Comparison of ENCODE assay signal across 8 cellular contexts in genomic region chrX:140918398-140919043, GRCh38.
DNase-seq lines count a peak whose midpoint lies in the region; ATAC-seq and TF ChIP-seq lines count a peak whose summit lies in the region.

No MANE protein-coding gene starts in this region.

- no peak overlapping the region for H3K56ac ChIP-seq in IMR-90 (ENCODE audit: extremely low read depth, insufficient read depth, low read length)

- H4K20me1 ChIP-seq in IMR-90 (ENCODE audit: insufficient read depth, low read length) = no peaks in the 10 kb centered on the region

- H3K9ac ChIP-seq in IMR-90 (ENCODE audit: low read depth, low read length) = no peak overlapping the region

- no peaks in the 10 kb centered on the region for H3K79me1 ChIP-seq in IMR-90 (ENCODE audit: low read depth in 1 of 2, low read length in 2 of 2)

- H4K8ac ChIP-seq in IMR-90 (ENCODE audit: low read depth in 2 of 2, low read length in 2 of 2) = no peak overlapping the region

- DNase-seq in heart right ventricle (peak in 1 of 2 donors; percentile 4), right atrium auricular region (ENCODE audit: low spot score) (no peak), IMR-90 (peak; percentile 54), SJCRH30 (peak; percentile 21 to 62), MCF 10A (ENCODE audit: unreplicated experiment) (peak; percentile 73), left lobe of liver (ENCODE audit: low spot score) (peak; percentile 45), testis (peak; percentile 41)

- no peak overlapping the region for H2BK15ac ChIP-seq in IMR-90 (ENCODE audit: low read depth, low read length)

- no peak overlapping the region for H3K23ac ChIP-seq in IMR-90 (ENCODE audit: low read depth, low read length)

- H3K4me1 Mint-ChIP-seq in MCF 10A (ENCODE audit: insufficient read depth, unreplicated experiment) = peaks cover 7% of the 10 kb centered on the region

- CTCF ChIA-PET in IMR-90 (lab: Yijun Ruan, JAX) = interaction anchor here (0.5 to 1.4 kb wide), 9 partner anchors 7 to 868 kb away, joined by 3 to 8 read pairs (median 4); no protein-coding TSS in a partner anchor
- CTCF ChIA-PET in MCF 10A (lab: Yijun Ruan, JAX) = interaction anchor here (0.6 to 7.9 kb wide), 40 partner anchors 8 to 1413 kb away, joined by 3 to 138 read pairs (median 4); no protein-coding TSS in a partner anchor

- TF ChIP-seq RAD21 in IMR-90 (IDR thresholded peaks at IDR 0.05; ENCODE audit: low read length) = peak; percentile 58

- POLR2A ChIA-PET in IMR-90 (lab: Charles Lee; ENCODE audit: unreplicated experiment) = interaction anchor here (0.6 kb wide), 1 partner anchor 359 kb away, joined by 3 read pairs; no protein-coding TSS in a partner anchor
- POLR2A ChIA-PET in MCF 10A (lab: Yijun Ruan, JAX) = interaction anchor here (0.9 kb wide), 1 partner anchor 360 kb away, joined by 3 read pairs; no protein-coding TSS in a partner anchor

- in situ Hi-C loops in IMR-90 (cut with MboI; ENCODE audit: low sequenced_read_pairs) = loop anchor here (25.0 kb wide), 1 partner anchor 369 kb away; no protein-coding TSS in a partner anchor

- no peaks in the 10 kb centered on the region for H3K27me3 Mint-ChIP-seq in MCF 10A (ENCODE audit: insufficient read depth, unreplicated experiment)

- H2BK20ac ChIP-seq in IMR-90 (ENCODE audit: low read depth, low read length) = no peak overlapping the region

- no peak overlapping the region for H3K4me3 ChIP-seq in heart right ventricle
- no peak overlapping the region for H3K4me3 ChIP-seq in right atrium auricular region
- no peak overlapping the region for H3K4me3 ChIP-seq in IMR-90 (ENCODE audit: insufficient read depth, low read depth, low read length)
- no peak overlapping the region for H3K4me3 ChIP-seq in SJCRH30
- no peak overlapping the region for H3K4me3 ChIP-seq in testis

- H3K4ac ChIP-seq in IMR-90 (ENCODE audit: low read depth, low read length) = no peak overlapping the region

- no peaks in the 10 kb centered on the region for H3K9me3 Mint-ChIP-seq in MCF 10A (ENCODE audit: unreplicated experiment)

- no peak overlapping the region for H3K27ac ChIP-seq in heart right ventricle
- H3K27ac ChIP-seq in right atrium auricular region = no peak overlapping the region
- no peak overlapping the region for H3K27ac ChIP-seq in IMR-90 (ENCODE audit: insufficient read depth, low read length)
- H3K27ac ChIP-seq in SJCRH30 = no peak overlapping the region
- H3K27ac ChIP-seq in testis = no peak overlapping the region

- no peak overlapping the region for H3K4me3 Mint-ChIP-seq in MCF 10A (ENCODE audit: unreplicated experiment)

- no peak overlapping the region for H2AK5ac ChIP-seq in IMR-90 (ENCODE audit: low read depth, low read length)

- intact Hi-C loops in heart right ventricle (cut with DNase I) = loop anchor here in 1 of 10 donors (5.0 kb wide), 1 partner anchor 359 kb away; no protein-coding TSS in a partner anchor
- intact Hi-C loops in IMR-90 (cut with micrococcal nuclease) = loop anchor here (1.0 to 10.0 kb wide), 4 partner anchors 56 to 1169 kb away; no protein-coding TSS in a partner anchor
- intact Hi-C loops in MCF 10A (cut with micrococcal nuclease) = loop anchor here (1.0 to 2.0 kb wide), 4 partner anchors 152 to 1171 kb away; no protein-coding TSS in a partner anchor
- intact Hi-C loops in testis (cut with DNase I; ENCODE audit: low total_unique reads) = no loop called here

- no peaks in the 10 kb centered on the region for H3K36me3 Mint-ChIP-seq in MCF 10A (ENCODE audit: insufficient read depth, unreplicated experiment)

- H3K27ac Mint-ChIP-seq in MCF 10A (ENCODE audit: low read depth, unreplicated experiment) = peak overlapping the region; percentile 41

- WGBS in heart right ventricle, 2 donors = 32 to 33% methylated on average over 14 of the region's 14 CpGs
- 100% methylated on average over 1 of the region's 14 CpGs; no CpG with 5 or more reads in 1 of the 2 experiments for WGBS in IMR-90 (ENCODE audit: extremely low coverage in 2 of 2, insufficient read length in 1 of 2), 2 experiments
- 34 to 37% methylated on average over 14 of the region's 14 CpGs for WGBS in testis, 2 donors

- H4K5ac ChIP-seq in IMR-90 (ENCODE audit: low read depth, low read length) = no peak overlapping the region

- dilution Hi-C loops in IMR-90 (cut with HindIII; ENCODE audit: low sequenced_read_pairs, unreplicated experiment) = no loop called here

- H3K9me3 ChIP-seq in heart right ventricle (no peaks in the 10 kb centered on the region), right atrium auricular region (no peaks in the 10 kb centered on the region), IMR-90 (ENCODE audit: control insufficient read depth, insufficient read depth, low read length) (no peaks in the 10 kb centered on the region), SJCRH30 (replicated peaks) (no peaks in the 10 kb centered on the region), testis (no peaks in the 10 kb centered on the region)

- H4K91ac ChIP-seq in IMR-90 (ENCODE audit: insufficient read depth, low read depth, low read length) = no peak overlapping the region

- TF ChIP-seq CTCF in heart right ventricle (IDR thresholded peaks at IDR 0.05) = peak in 7 of 9 donors; percentile 41 to 56 (median 46)
- peak in 1 of 2 donors; percentile 64 for TF ChIP-seq CTCF in right atrium auricular region (IDR thresholded peaks at IDR 0.05)
- peak; percentile 92 for TF ChIP-seq CTCF in IMR-90 (conservative IDR thresholded peaks at IDR 0.05; ENCODE audit: low read depth, low read length)
- peak; percentile 91 for TF ChIP-seq CTCF in MCF 10A (IDR thresholded peaks at IDR 0.05; ENCODE audit: unreplicated experiment)
- TF ChIP-seq CTCF in testis (IDR thresholded peaks at IDR 0.05) = peak in 2 of 3 experiments; percentile 31 to 53

- no peaks in the 10 kb centered on the region for H3K4me1 ChIP-seq in heart right ventricle
- no peaks in the 10 kb centered on the region for H3K4me1 ChIP-seq in right atrium auricular region
- H3K4me1 ChIP-seq in IMR-90 (ENCODE audit: control insufficient read depth, insufficient read depth, low read length) = no peaks in the 10 kb centered on the region
- H3K4me1 ChIP-seq in SJCRH30 = no peaks in the 10 kb centered on the region
- no peaks in the 10 kb centered on the region for H3K4me1 ChIP-seq in testis

- H3K9me1 ChIP-seq in IMR-90 (ENCODE audit: insufficient read depth, low read length) = no peaks in the 10 kb centered on the region

- no peak overlapping the region for H2AK9ac ChIP-seq in IMR-90 (replicated peaks; ENCODE audit: low read depth, low read length, poor library complexity)

- no peaks in the 10 kb centered on the region for H3K36me3 ChIP-seq in heart right ventricle
- no peaks in the 10 kb centered on the region for H3K36me3 ChIP-seq in right atrium auricular region
- no peaks in the 10 kb centered on the region for H3K36me3 ChIP-seq in IMR-90 (ENCODE audit: control insufficient read depth, insufficient read depth, low read length)
- H3K36me3 ChIP-seq in SJCRH30 = no peaks in the 10 kb centered on the region
- H3K36me3 ChIP-seq in testis (ENCODE audit: low read depth, missing control alignments) = no peaks in the 10 kb centered on the region

- H2BK120ac ChIP-seq in IMR-90 (ENCODE audit: low read depth, low read length) = no peak overlapping the region

- no peak overlapping the region for H2BK5ac ChIP-seq in IMR-90 (ENCODE audit: low read depth, low read length, poor library complexity, severe bottlenecking)

- ATAC-seq in heart right ventricle (no peak), GM21825 (IDR thresholded peaks at IDR 0.05; ENCODE audit: unreplicated experiment) (peak; percentile 97), IMR-90 (ENCODE audit: low read depth) (peak; percentile 67), left lobe of liver (peak; percentile 91)

- H3K14ac ChIP-seq in IMR-90 (replicated peaks; ENCODE audit: low read depth, low read length) = no peak overlapping the region

- H3K27me3 ChIP-seq in heart right ventricle = no peaks in the 10 kb centered on the region
- H3K27me3 ChIP-seq in right atrium auricular region = no peaks in the 10 kb centered on the region
- no peaks in the 10 kb centered on the region for H3K27me3 ChIP-seq in IMR-90 (ENCODE audit: control insufficient read depth, insufficient read depth, low read length)
- no peaks in the 10 kb centered on the region for H3K27me3 ChIP-seq in SJCRH30
- H3K27me3 ChIP-seq in testis = no peaks in the 10 kb centered on the region

- no peak for TF ChIP-seq POLR2A in IMR-90 (IDR thresholded peaks at IDR 0.05; ENCODE audit: low read depth, low read length)
- TF ChIP-seq POLR2A in testis (IDR thresholded peaks at IDR 0.05) = no peak

- H3K4me2 ChIP-seq in IMR-90 (ENCODE audit: low read depth, low read length) = no peak overlapping the region

- no TSS peak for BruUV-seq in IMR-90 (replicated peaks; lab: Mats Ljungman, UMichigan)
- no TSS peak for BruUV-seq in MCF 10A (replicated peaks; lab: Mats Ljungman, UMichigan)

- H2AFZ ChIP-seq in IMR-90 (replicated peaks; ENCODE audit: low read length, poor library complexity) = no peak overlapping the region

- no peak overlapping the region for H3K18ac ChIP-seq in IMR-90 (ENCODE audit: low read depth, low read length)

TF ChIP-seq in IMR-90, 13 proteins besides CTCF, POLR2A, EP300 and RAD21:
- TF ChIP-seq USF2 (IDR thresholded peaks at IDR 0.05; ENCODE audit: low read depth, low read length) (no peak), SMC3 (IDR thresholded peaks at IDR 0.05; ENCODE audit: low read depth, low read length) (peak; percentile 49)

Comparison
In these comparisons a context has a peak if more than half of its experiments do, and no peak if none do; other contexts are left out.
1. ATAC-seq: peak in GM21825 (single experiment), IMR-90 (single experiment) and left lobe of liver (single experiment); none in heart right ventricle (0 of 8).